8 cellular contexts compared by ENCODE assay signal in the genomic region with DNA sequence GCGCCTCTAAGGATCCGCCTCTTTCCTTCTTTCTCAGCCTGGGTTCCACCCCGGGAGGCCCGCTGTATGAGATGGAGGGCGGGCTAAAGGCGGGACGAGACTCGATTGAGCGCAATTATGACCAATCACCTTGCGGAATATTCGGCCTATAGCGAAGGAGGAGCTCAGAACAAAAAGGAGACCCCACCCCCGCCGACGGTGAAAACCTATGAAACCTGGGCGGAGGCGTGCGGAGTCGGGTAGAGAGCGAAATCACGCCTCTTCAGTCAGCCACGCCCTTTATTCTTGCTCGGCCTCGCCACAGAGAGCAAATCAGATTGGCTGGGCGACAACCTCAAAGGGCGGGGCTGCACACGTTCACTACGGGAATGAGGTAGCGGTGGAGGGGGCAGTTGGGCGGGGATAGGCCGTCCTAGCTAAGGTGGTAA. TPM values are rescaled to one million over a fixed set of nuclear protein-coding genes. Genes with fewer than 3 reads are reported as not detected.
DNase-seq lines count a peak whose midpoint lies in the region; ATAC-seq, FAIRE-seq and TF ChIP-seq lines count a peak whose summit lies in the region.

No MANE protein-coding gene starts in this region.

- no peaks in the 10 kb centered on the region for H3K27me3 Mint-ChIP-seq in activated naive CD8-positive, alpha-beta T cell treated with anti-CD3 and anti-CD28 coated beads, Interleukin-2, amount 50 U/mL, for 24 hours

- DNase-seq in GM10248 (ENCODE audit: extremely low spot score) (peak; percentile 88), NCI-H1105 treated with DMSO at 0.1 percent for 48 hours (lab: John Stamatoyannopoulos, UW) (peak; percentile 97), Right ventricle myocardium superior (peak; percentile 97), pancreas (peak; percentile 87 to 99 (median 97)), tibial artery (peak; percentile 97 to 99)
- DNase-seq in activated naive CD8-positive, alpha-beta T cell treated with anti-CD3 and anti-CD28 coated beads, Interleukin-2, amount 50 U/mL, for 24 hours, result peak; percentile 89

- H3K27ac Mint-ChIP-seq in activated naive CD8-positive, alpha-beta T cell treated with anti-CD3 and anti-CD28 coated beads, Interleukin-2, amount 50 U/mL, for 24 hours, result peak overlapping the region; percentile 98

- CTCF ChIA-PET in GM10248 (lab: Yijun Ruan, JAX), result interaction anchor here (0.9 to 1.5 kb wide), 3 partner anchors 21 to 305 kb away, joined by 3 to 5 read pairs (median 3); no protein-coding TSS in a partner anchor

- no peaks in the 10 kb centered on the region for H3K9me2 ChIP-seq in SU-DHL-6 (replicated peaks; ENCODE audit: insufficient read depth, low read length)

- peak overlapping the region; percentile 88 for H3K4me3 Mint-ChIP-seq in activated naive CD8-positive, alpha-beta T cell treated with anti-CD3 and anti-CD28 coated beads, Interleukin-2, amount 50 U/mL, for 24 hours

- H3K9me3 Mint-ChIP-seq in activated naive CD8-positive, alpha-beta T cell treated with anti-CD3 and anti-CD28 coated beads, Interleukin-2, amount 50 U/mL, for 24 hours, result no peaks in the 10 kb centered on the region

- H3K9me3 ChIP-seq in SU-DHL-6 (ENCODE audit: insufficient read depth, low read length) (no peaks in the 10 kb centered on the region), pancreas (no peaks in the 10 kb centered on the region), tibial artery (no peaks in the 10 kb centered on the region)

- intact Hi-C loops in Right ventricle myocardium superior (cut with DNase I), result no loop called here
- intact Hi-C loops in pancreas (cut with DNase I), result no loop called here
- intact Hi-C loops in tibial artery (cut with DNase I; ENCODE audit: low total_unique reads), result no loop called here

- WGBS in pancreas, 2 donors, result 0 to 3% methylated on average over 31 of the region's 31 CpGs

- peaks cover 30% of the 10 kb centered on the region for H3K36me3 Mint-ChIP-seq in activated naive CD8-positive, alpha-beta T cell treated with anti-CD3 and anti-CD28 coated beads, Interleukin-2, amount 50 U/mL, for 24 hours (ENCODE audit: low read depth)

- peaks cover 44% of the 10 kb centered on the region for H3K4me1 Mint-ChIP-seq in activated naive CD8-positive, alpha-beta T cell treated with anti-CD3 and anti-CD28 coated beads, Interleukin-2, amount 50 U/mL, for 24 hours

- ATAC-seq in HG02642 (IDR thresholded peaks at IDR 0.05; ENCODE audit: poor library complexity, unreplicated experiment), result peak; percentile 89
- ATAC-seq in activated naive CD8-positive, alpha-beta T cell treated with anti-CD3 and anti-CD28 coated beads, Interleukin-2, amount 50 U/mL, for 24 hours, result peak; percentile 85
- peak; percentile 89 for ATAC-seq in Right ventricle myocardium superior (ENCODE audit: poor library complexity)
- ATAC-seq in pancreas, result peak; percentile 83 to 91 (median 86)

- H4K20me1 ChIP-seq in SU-DHL-6 (ENCODE audit: low read depth, low read length), result peaks cover 5% of the 10 kb centered on the region; the same call in 1 of the 2 replicates

- peak overlapping the region; percentile 46 for H2AFZ ChIP-seq in SU-DHL-6 (ENCODE audit: low read depth, low read length, severe bottlenecking)

- H3K4me3 ChIP-seq in SU-DHL-6 (ENCODE audit: insufficient read depth, low read length, poor library complexity, severe bottlenecking) (peak overlapping the region; percentile 69), pancreas (peak overlapping the region; percentile 79 to 97 (median 96)), tibial artery (peak overlapping the region; percentile 88 to 93)

- H3K27ac ChIP-seq in SU-DHL-6 (ENCODE audit: low read depth, low read length), result peak overlapping the region; percentile 87
- peak overlapping the region; percentile 94 to 97 (median 94) for H3K27ac ChIP-seq in pancreas
- peak overlapping the region; percentile 94 to 96 for H3K27ac ChIP-seq in tibial artery

- H3K79me2 ChIP-seq in SU-DHL-6 (ENCODE audit: insufficient read depth, low read length), result peaks cover 38% of the 10 kb centered on the region

- H3K4me2 ChIP-seq in SU-DHL-6 (ENCODE audit: low read depth, low read length, poor library complexity, severe bottlenecking), result peak overlapping the region; percentile 48

- H3K36me3 ChIP-seq in SU-DHL-6 (ENCODE audit: low read length) (no peaks in the 10 kb centered on the region), pancreas (peaks cover 0 to 25% (median 3%) of the 10 kb centered on the region in 3 donors), tibial artery (peaks cover 9 to 36% (median 35%) of the 10 kb centered on the region in 3 donors)

- FAIRE-seq in pancreas (lab: Jason Lieb, UNC), result peak; percentile 99

- POLR2A ChIA-PET in GM10248 (lab: Yijun Ruan, JAX), result interaction anchor here (0.6 to 2.3 kb wide), 5 partner anchors 12 to 73 kb away, joined by 3 to 20 read pairs (median 3); a partner anchor contains a TSS

- H3K27me3 ChIP-seq in SU-DHL-6 (ENCODE audit: low read length) (no peaks in the 10 kb centered on the region), pancreas (no peaks in the 10 kb centered on the region), tibial artery (no peaks in the 10 kb centered on the region)

- no peak for TF ChIP-seq CTCF in GM10248 (IDR thresholded peaks at IDR 0.05; ENCODE audit: control extremely low read depth, extremely low read depth, low read depth, missing control alignments)
- no peak for TF ChIP-seq CTCF in SU-DHL-6 (IDR thresholded peaks at IDR 0.05; ENCODE audit: insufficient read depth, low read length, poor library complexity, severe bottlenecking)
- no peak for TF ChIP-seq CTCF in pancreas (IDR thresholded peaks at IDR 0.05)
- TF ChIP-seq CTCF in tibial artery (IDR thresholded peaks at IDR 0.05), result no peak

- H3K4me1 ChIP-seq in pancreas, result peaks cover 0 to 11% (median 0%) of the 10 kb centered on the region in 3 donors
- H3K4me1 ChIP-seq in tibial artery, result peaks cover 0 to 28% (median 21%) of the 10 kb centered on the region in 4 donors

- peak overlapping the region; percentile 97 for H3K9ac ChIP-seq in SU-DHL-6 (ENCODE audit: low read length)

- H3F3A ChIP-seq in SU-DHL-6 (ENCODE audit: insufficient read depth), result peaks cover 15% of the 10 kb centered on the region

RNA-seq across cellular contexts. Expression of a gene that starts 0.6 kb away (rescaled TPM):
- total RNA-seq in Right ventricle myocardium superior (128 TPM), pancreas (10 to 100 TPM; 29.9 to 47.9 (median 34.5) TPM)
- 10 to 100 TPM; 42.6 to 46.2 TPM for polyA plus RNA-seq in pancreas

RNA-seq across cellular contexts. Expression of a gene that starts 14.9 kb away (rescaled TPM):
- total RNA-seq in Right ventricle myocardium superior, result 31.7 TPM
- total RNA-seq in pancreas, result 10 to 100 TPM; 17.6 to 31.6 (median 22.5) TPM
- polyA plus RNA-seq in pancreas, result 10 to 100 TPM; 30.8 to 58.4 TPM

RNA-seq across cellular contexts. Expression of a gene that starts 24.2 kb away (rescaled TPM):
- total RNA-seq in Right ventricle myocardium superior (89.8 TPM), pancreas (100 to 1,000 TPM in 1 of 6 donors, 10 to 100 TPM in 5; 49.0 to 117 (median 64.0) TPM)
- polyA plus RNA-seq in pancreas, result 100 to 1,000 TPM in 1 of 2 donors, 10 to 100 TPM in 1; 62.2 to 101 TPM

Comparison
In these comparisons a context has a peak if more than half of its experiments do, and no peak if none do; other contexts are left out.
1. Peak in every context shown above with its lines: DNase-seq, ATAC-seq, H3K4me3 ChIP-seq and H3K27ac ChIP-seq.